Comparison of ENCODE assay signal across 33 cellular contexts in the genomic region with DNA sequence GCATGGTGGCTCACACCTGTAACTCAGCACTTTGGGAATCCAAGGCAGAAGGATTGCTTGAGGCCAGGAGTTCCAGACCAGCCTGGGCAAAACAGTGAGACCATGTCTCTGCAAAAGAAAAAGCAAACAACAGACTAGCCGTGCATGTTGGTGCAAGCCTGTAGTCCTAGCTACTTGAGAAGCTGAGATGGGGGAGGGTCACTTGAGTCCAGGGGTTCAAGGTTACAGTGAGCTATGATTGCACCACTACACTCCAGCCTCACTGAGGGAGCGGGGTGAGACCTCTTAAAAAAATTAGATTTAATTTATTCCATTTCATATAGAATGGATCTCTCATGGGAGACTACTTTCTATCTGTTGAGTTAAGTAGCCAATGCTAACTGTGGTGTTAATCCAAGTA.
"Had no signal": no experiment of that assay in that cellular context is flagged by ENCODE, and none has a peak within 500 bp of the region (broad histone marks: within the 10 kb centered on the region; RNA-seq: fewer than 3 reads in every experiment).

No MANE protein-coding gene starts in this region.

- H3K27me3 Mint-ChIP-seq: activated CD4-positive, alpha-beta memory T cell treated with anti-CD3 and anti-CD28 coated beads for 36 hours; activated CD4-positive, alpha-beta T cell treated with anti-CD3 and anti-CD28 coated beads for 36 hours; activated CD4-positive, alpha-beta T cell treated with anti-CD3 and anti-CD28 coated beads, Interleukin-2, amount 10 ng/mL, durations not matched to agents 24 days and 14 days; activated CD8-positive, alpha-beta memory T cell treated with anti-CD3 and anti-CD28 coated beads, Interleukin-2, amount 10 ng/mL, durations not matched to agents 7 days and 5 days; activated naive CD4-positive, alpha-beta T cell treated with anti-CD3 and anti-CD28 coated beads, Interleukin-2, amount 50 U/mL, for 24 hours; activated naive CD8-positive, alpha-beta T cell treated with anti-CD3 and anti-CD28 coated beads for 36 hours; activated naive CD8-positive, alpha-beta T cell treated with anti-CD3 and anti-CD28 coated beads, Interleukin-2, amount 50 U/mL, for 24 hours; effector memory CD8-positive, alpha-beta T cell; T-helper 17 cell had no signal

- H3K27me3 ChIP-seq: adrenal gland, body of pancreas had no signal

- DNase-seq: activated CD4-positive, alpha-beta memory T cell treated with anti-CD3 and anti-CD28 coated beads for 36 hours; activated CD4-positive, alpha-beta T cell treated with anti-CD3 and anti-CD28 coated beads for 36 hours; activated CD4-positive, alpha-beta T cell treated with anti-CD3 and anti-CD28 coated beads, Interleukin-2, amount 10 ng/mL, durations not matched to agents 24 days and 14 days; activated CD4-positive, CD25-positive, alpha-beta regulatory T cell; activated CD4-positive, CD25-positive, alpha-beta regulatory T cell treated with anti-CD3 and anti-CD28 coated beads, Interleukin-2, amount 50 U/mL, for 72 hours; activated CD8-positive, alpha-beta memory T cell treated with anti-CD3 and anti-CD28 coated beads, Interleukin-2, amount 10 ng/mL, durations not matched to agents 7 days and 5 days; activated CD8-positive, alpha-beta memory T cell treated with anti-CD3 and anti-CD28 coated beads, Interleukin-2, amount 50 U/mL, for 4 hours; activated CD8-positive, alpha-beta T cell treated with anti-CD3 and anti-CD28 coated beads, Interleukin-2, amount 10 ng/mL, durations not matched to agents 7 days and 5 days; activated effector memory CD4-positive, alpha-beta T cell treated with anti-CD3 and anti-CD28 coated beads, Interleukin-2, amount 50 U/mL, for 16 hours; activated naive CD4-positive, alpha-beta T cell treated with anti-CD3 and anti-CD28 coated beads for 36 hours; activated naive CD8-positive, alpha-beta T cell treated with anti-CD3 and anti-CD28 coated beads for 36 hours; activated naive CD8-positive, alpha-beta T cell treated with anti-CD3 and anti-CD28 coated beads, Interleukin-2, amount 50 U/mL, for 24 hours; activated T-cell treated with anti-CD3 and anti-CD28 coated beads, Interleukin-2, amount 50 U/mL, for 1 hour; activated T-cell treated with anti-CD3 and anti-CD28 coated beads, Interleukin-2, amount 50 U/mL, for 48 hours; adrenal gland; amygdala; aorta; body of pancreas; caudate nucleus; cortex of kidney; dermis blood vessel endothelial cell; effector CD4-positive, alpha-beta T cell; effector memory CD8-positive, alpha-beta T cell; foreskin fibroblast; head of caudate nucleus; T-helper 1 cell; T-helper 17 cell; T1000; WERI-Rb-1 had no signal

- H3K27ac ChIP-seq: adrenal gland, body of pancreas, WERI-Rb-1 had no signal

- ATAC-seq: activated CD4-positive, alpha-beta T cell treated with anti-CD3 and anti-CD28 coated beads for 36 hours; activated CD8-positive, alpha-beta memory T cell treated with anti-CD3 and anti-CD28 coated beads, Interleukin-2, amount 10 ng/mL, durations not matched to agents 7 days and 5 days; activated CD8-positive, alpha-beta T cell treated with anti-CD3 and anti-CD28 coated beads, Interleukin-2, amount 10 ng/mL, durations not matched to agents 7 days and 5 days; activated naive CD8-positive, alpha-beta T cell treated with anti-CD3 and anti-CD28 coated beads, Interleukin-2, amount 50 U/mL, for 24 hours; body of pancreas; effector memory CD8-positive, alpha-beta T cell; esophagus mucosa; T-helper 17 cell had no signal

- H3K9me3 Mint-ChIP-seq: activated naive CD4-positive, alpha-beta T cell treated with anti-CD3 and anti-CD28 coated beads, Interleukin-2, amount 50 U/mL, for 24 hours; activated naive CD8-positive, alpha-beta T cell treated with anti-CD3 and anti-CD28 coated beads, Interleukin-2, amount 50 U/mL, for 24 hours had no signal

- H3K4me3 ChIP-seq: adrenal gland, body of pancreas had no signal

- H3K9me3 ChIP-seq: body of pancreas had no signal

- H3K4me1 ChIP-seq: adrenal gland, body of pancreas had no signal

- H3K27ac Mint-ChIP-seq: activated CD4-positive, alpha-beta memory T cell treated with anti-CD3 and anti-CD28 coated beads for 36 hours; activated CD4-positive, alpha-beta T cell treated with anti-CD3 and anti-CD28 coated beads for 36 hours; activated CD4-positive, alpha-beta T cell treated with anti-CD3 and anti-CD28 coated beads, Interleukin-2, amount 10 ng/mL, durations not matched to agents 24 days and 14 days; activated CD8-positive, alpha-beta memory T cell treated with anti-CD3 and anti-CD28 coated beads, Interleukin-2, amount 10 ng/mL, durations not matched to agents 7 days and 5 days; activated CD8-positive, alpha-beta T cell treated with anti-CD3 and anti-CD28 coated beads, Interleukin-2, amount 10 ng/mL, durations not matched to agents 7 days and 5 days; activated naive CD4-positive, alpha-beta T cell treated with anti-CD3 and anti-CD28 coated beads for 36 hours; activated naive CD4-positive, alpha-beta T cell treated with anti-CD3 and anti-CD28 coated beads, Interleukin-2, amount 50 U/mL, for 24 hours; activated naive CD8-positive, alpha-beta T cell treated with anti-CD3 and anti-CD28 coated beads for 36 hours; activated naive CD8-positive, alpha-beta T cell treated with anti-CD3 and anti-CD28 coated beads, Interleukin-2, amount 50 U/mL, for 24 hours; activated T-helper 1 cell treated with anti-CD3 and anti-CD28 coated beads, Interleukin-12 subunit alpha, Interleukin-12 subunit beta, Interleukin-2, Interleukin-4 antibody, amounts not matched to agents 30 ng/mL and 10 ng/mL and 1 ng/mL, durations not matched to agents 14 hours and 24 hours and 36 hours; effector memory CD8-positive, alpha-beta T cell; T-helper 2 cell treated with Interferon-gamma antibody and Interleukin-4, amounts not matched to agents 5 μg/mL and 100 μg/mL, for 36 hours had no signal

- H3K4me3 Mint-ChIP-seq: activated CD4-positive, alpha-beta memory T cell treated with anti-CD3 and anti-CD28 coated beads for 36 hours; activated CD4-positive, alpha-beta T cell treated with anti-CD3 and anti-CD28 coated beads for 36 hours; activated CD4-positive, alpha-beta T cell treated with anti-CD3 and anti-CD28 coated beads, Interleukin-2, amount 10 ng/mL, durations not matched to agents 24 days and 14 days; activated CD8-positive, alpha-beta memory T cell treated with anti-CD3 and anti-CD28 coated beads, Interleukin-2, amount 10 ng/mL, durations not matched to agents 7 days and 5 days; activated CD8-positive, alpha-beta T cell treated with anti-CD3 and anti-CD28 coated beads, Interleukin-2, amount 10 ng/mL, durations not matched to agents 7 days and 5 days; activated naive CD4-positive, alpha-beta T cell treated with anti-CD3 and anti-CD28 coated beads for 36 hours; activated naive CD4-positive, alpha-beta T cell treated with anti-CD3 and anti-CD28 coated beads, Interleukin-2, amount 50 U/mL, for 24 hours; activated naive CD8-positive, alpha-beta T cell treated with anti-CD3 and anti-CD28 coated beads for 36 hours; activated naive CD8-positive, alpha-beta T cell treated with anti-CD3 and anti-CD28 coated beads, Interleukin-2, amount 50 U/mL, for 24 hours; activated T-helper 1 cell treated with anti-CD3 and anti-CD28 coated beads, Interleukin-12 subunit alpha, Interleukin-12 subunit beta, Interleukin-2, Interleukin-4 antibody, amounts not matched to agents 30 ng/mL and 10 ng/mL and 1 ng/mL, durations not matched to agents 14 hours and 24 hours and 36 hours; effector memory CD8-positive, alpha-beta T cell; T-helper 17 cell; T-helper 2 cell treated with Interferon-gamma antibody and Interleukin-4, amounts not matched to agents 5 μg/mL and 100 μg/mL, for 36 hours had no signal

- H3K36me3 ChIP-seq: adrenal gland, WERI-Rb-1 had no signal
